7 cellular contexts compared by ENCODE assay signal in genomic region chr1:150516050-150516591, GRCh38. TPM values are rescaled to one million over a fixed set of nuclear protein-coding genes. Genes with fewer than 3 reads are reported as not detected.
A peak's percentile ranks its signal among the peaks of the same experiment; 100 is the strongest.
DNase-seq lines count a peak whose midpoint lies in the region; ATAC-seq and TF ChIP-seq lines count a peak whose summit lies in the region.

No MANE protein-coding gene starts in this region.

- H3K4me3 Mint-ChIP-seq in activated CD8-positive, alpha-beta memory T cell treated with anti-CD3 and anti-CD28 coated beads, Interleukin-2, amount 10 ng/mL, durations not matched to agents 7 days and 5 days = peak overlapping the region; percentile 84

- CTCF ChIA-PET in activated CD8-positive, alpha-beta memory T cell treated with anti-CD3 and anti-CD28 coated beads, Interleukin-2, amount 10 ng/mL, durations not matched to agents 7 days and 5 days (lab: Charles Lee) = interaction anchor here (0.7 to 3.8 kb wide), 16 partner anchors 8 to 406 kb away, joined by 3 to 32 read pairs (median 4); partner anchors contain the start of genes CA14, MCL1, RPRD2 and TARS2

- H3K36me3 Mint-ChIP-seq in activated CD8-positive, alpha-beta memory T cell treated with anti-CD3 and anti-CD28 coated beads, Interleukin-2, amount 10 ng/mL, durations not matched to agents 7 days and 5 days = peaks cover 3% of the 10 kb centered on the region

- H3K27me3 Mint-ChIP-seq in activated CD8-positive, alpha-beta memory T cell treated with anti-CD3 and anti-CD28 coated beads, Interleukin-2, amount 10 ng/mL, durations not matched to agents 7 days and 5 days = no peaks in the 10 kb centered on the region

- peak overlapping the region; percentile 85 for H3K4me3 ChIP-seq in GM12875 (ENCODE audit: low read depth, low read length)

- intact Hi-C loops in left cardiac atrium (cut with DNase I) = no loop called here

- TF ChIP-seq CTCF in GM12875 (IDR thresholded peaks at IDR 0.05; ENCODE audit: borderline replicate concordance, insufficient read depth, low read depth, low read length) (no peak), omental fat pad (IDR thresholded peaks at IDR 0.05) (no peak)

- H3K4me1 Mint-ChIP-seq in activated CD8-positive, alpha-beta memory T cell treated with anti-CD3 and anti-CD28 coated beads, Interleukin-2, amount 10 ng/mL, durations not matched to agents 7 days and 5 days = peaks cover 16% of the 10 kb centered on the region

- H3K27ac Mint-ChIP-seq in activated CD8-positive, alpha-beta memory T cell treated with anti-CD3 and anti-CD28 coated beads, Interleukin-2, amount 10 ng/mL, durations not matched to agents 7 days and 5 days = no peak overlapping the region

- DNase-seq in NCI-H1092 treated with DMSO at 0.1 percent for 48 hours (lab: John Stamatoyannopoulos, UW) (peak; percentile 36), left cardiac atrium (no peak), retina (peak; percentile 65), omental fat pad (ENCODE audit: low spot score) (no peak)
- no peak for DNase-seq in activated CD8-positive, alpha-beta memory T cell treated with anti-CD3 and anti-CD28 coated beads, Interleukin-2, amount 10 ng/mL, durations not matched to agents 7 days and 5 days

- H3K9me3 Mint-ChIP-seq in activated CD8-positive, alpha-beta memory T cell treated with anti-CD3 and anti-CD28 coated beads, Interleukin-2, amount 10 ng/mL, durations not matched to agents 7 days and 5 days (ENCODE audit: low read depth) = no peaks in the 10 kb centered on the region

- ATAC-seq in activated CD8-positive, alpha-beta memory T cell treated with anti-CD3 and anti-CD28 coated beads, Interleukin-2, amount 10 ng/mL, durations not matched to agents 7 days and 5 days = peak; percentile 7
- ATAC-seq in left cardiac atrium (peak; percentile 8 to 10), omental fat pad (ENCODE audit: low FRiP score) (no peak), HG03135 (IDR thresholded peaks at IDR 0.05; ENCODE audit: unreplicated experiment) (no peak)

RNA-seq across cellular contexts. Expression of gene FALEC, which starts 0.6 kb away (rescaled TPM):
- total RNA-seq in activated CD8-positive, alpha-beta memory T cell treated with anti-CD3 and anti-CD28 coated beads, Interleukin-2, amount 10 ng/mL, durations not matched to agents 7 days and 5 days = under 1 TPM in 1 of 2 experiments, not detected in 1; 0.59 TPM
- total RNA-seq in left cardiac atrium = not detected
- not detected for total RNA-seq in omental fat pad

RNA-seq across cellular contexts. Expression of gene ECM1, which starts 8.2 kb away (rescaled TPM):
- 1 to 10 TPM; 1.0 to 1.3 TPM for total RNA-seq in activated CD8-positive, alpha-beta memory T cell treated with anti-CD3 and anti-CD28 coated beads, Interleukin-2, amount 10 ng/mL, durations not matched to agents 7 days and 5 days
- total RNA-seq in left cardiac atrium = 10 to 100 TPM; 40.6 to 42.2 TPM
- 10 to 100 TPM; 10.8 to 24.8 (median 18.5) TPM for total RNA-seq in omental fat pad

RNA-seq across cellular contexts. Expression of gene TARS2, which starts 28.9 kb away (rescaled TPM):
- 10 to 100 TPM; 51.0 to 51.8 TPM for total RNA-seq in activated CD8-positive, alpha-beta memory T cell treated with anti-CD3 and anti-CD28 coated beads, Interleukin-2, amount 10 ng/mL, durations not matched to agents 7 days and 5 days
- total RNA-seq in left cardiac atrium = 10 to 100 TPM; 16.3 to 18.5 TPM
- 10 to 100 TPM in 2 of 4 donors, 1 to 10 TPM in 2; 7.0 to 10.9 (median 10.0) TPM for total RNA-seq in omental fat pad

RNA-seq across cellular contexts. Expression of gene ADAMTSL4, which starts 33.1 kb away (rescaled TPM):
- total RNA-seq in activated CD8-positive, alpha-beta memory T cell treated with anti-CD3 and anti-CD28 coated beads, Interleukin-2, amount 10 ng/mL, durations not matched to agents 7 days and 5 days = under 1 TPM; 0.18 to 0.35 TPM
- 10 to 100 TPM; 31.5 to 62.5 TPM for total RNA-seq in left cardiac atrium
- total RNA-seq in omental fat pad = 10 to 100 TPM; 33.7 to 46.6 (median 39.9) TPM

Comparison
In these comparisons a context has a peak if more than half of its experiments do, and no peak if none do; other contexts are left out.
1. DNase-seq: peak in NCI-H1092 treated with DMSO at 0.1 percent for 48 hours (single experiment) and retina (single experiment); none in activated CD8-positive, alpha-beta memory T cell treated with anti-CD3 and anti-CD28 coated beads, Interleukin-2, amount 10 ng/mL, durations not matched to agents 7 days and 5 days (single experiment), left cardiac atrium (single experiment) and omental fat pad (single experiment).
2. ATAC-seq: peak in activated CD8-positive, alpha-beta memory T cell treated with anti-CD3 and anti-CD28 coated beads, Interleukin-2, amount 10 ng/mL, durations not matched to agents 7 days and 5 days (single experiment) and left cardiac atrium (2 of 2); none in omental fat pad (single experiment) and HG03135 (single experiment).
3. RNA of gene ECM1, which starts 8.2 kb away (total RNA-seq): 40.6 to 42.2 TPM in left cardiac atrium and 10.8 to 24.8 TPM in omental fat pad; 1.0 to 1.3 TPM in activated CD8-positive, alpha-beta memory T cell treated with anti-CD3 and anti-CD28 coated beads, Interleukin-2, amount 10 ng/mL, durations not matched to agents 7 days and 5 days; every median in the first group is over 4 times any median in the second.